ENCODE assay signal across 12 cellular contexts in genomic region chr11:16252373-16252772, GRCh38.
DNase-seq lines count a peak whose midpoint lies in the region; ATAC-seq, FAIRE-seq and TF ChIP-seq lines count a peak whose summit lies in the region.
"Had no signal": no experiment of that assay in that cellular context is flagged by ENCODE, and none has a peak within 500 bp of the region (broad histone marks: within the 10 kb centered on the region; RNA-seq: fewer than 3 reads in every experiment).

No MANE protein-coding gene starts in this region.

- no peaks in the 10 kb centered on the region for H3K36me3 ChIP-seq in WERI-Rb-1
- H3K36me3 ChIP-seq: gastroesophageal sphincter had no signal

- POLR2A ChIA-PET in A549 (lab: Yijun Ruan, JAX) = no interaction called here

- H3K27ac ChIP-seq in A549 (no peak overlapping the region), WERI-Rb-1 (no peak overlapping the region)
- H3K27ac ChIP-seq: gastroesophageal sphincter had no signal

- 26% methylated on average over 4 of the region's 4 CpGs for WGBS in A549 (ENCODE audit: missing lambda C conversion rate)

- no peaks in the 10 kb centered on the region for H3K4me1 ChIP-seq in A549
- H3K4me1 ChIP-seq: gastroesophageal sphincter had no signal

- 0 out of 5 replicates have a peak, but pooled peaks of 1 of the 2 experiments have one; percentile 1 for TF ChIP-seq RAD21 in A549 (conservative IDR thresholded peaks at IDR 0.05 in 1 of 2, IDR thresholded peaks at IDR 0.05 in 1 of 2)

- TF ChIP-seq EP300 in A549 (IDR thresholded peaks at IDR 0.05) = no peak

- no peaks in the 10 kb centered on the region for H3K27me3 ChIP-seq in WERI-Rb-1 (ENCODE audit: insufficient read depth, low read depth, severe bottlenecking)
- H3K27me3 ChIP-seq: gastroesophageal sphincter had no signal

- ATAC-seq in A549 (peak in 1 of 2 experiments; percentile 73; a peak in 3 of 6 replicates), GM21619 (IDR thresholded peaks at IDR 0.05; ENCODE audit: unreplicated experiment) (no peak), GM21717 (IDR thresholded peaks at IDR 0.05; ENCODE audit: unreplicated experiment) (no peak)
- ATAC-seq: gastroesophageal sphincter; stimulated activated naive B cell treated with anti-CD40 and anti-IgM and Interleukin-4, amounts not matched to agents 10 μg/mL and 1 μg/mL and 100 μg/mL, for 72 hours had no signal

- TF ChIP-seq CTCF in A549 (IDR thresholded peaks at IDR 0.05) (no peak; the same call in 2 of the 3 replicates), WERI-Rb-1 (IDR thresholded peaks at IDR 0.05; ENCODE audit: low read depth, low read length) (0 out of 2 replicates have a peak, but pooled peaks have one; percentile 11)

- no peak overlapping the region for H3K4me2 ChIP-seq in A549

- FAIRE-seq in A549 (lab: Jason Lieb, UNC) = no peak

- CTCF ChIA-PET in A549 (lab: Yijun Ruan, JAX) = no interaction called here

- H3K9me3 ChIP-seq in A549 (no peaks in the 10 kb centered on the region; the same call in 2 of the 3 replicates), WERI-Rb-1 (ENCODE audit: severe bottlenecking) (no peaks in the 10 kb centered on the region)
- H3K9me3 ChIP-seq: gastroesophageal sphincter had no signal

- H3K4me3 ChIP-seq in A549 (no peak overlapping the region), WERI-Rb-1 (ENCODE audit: low read depth, low read length) (no peak overlapping the region)
- H3K4me3 ChIP-seq: gastroesophageal sphincter had no signal

- peak; percentile 3 to 4 for DNase-seq in A549 (ENCODE audit: low read depth in 1 of 2, low spot score in 1 of 2)
- peak; percentile 5 for DNase-seq in H4 (ENCODE audit: low spot score)
- peak; percentile 10 for DNase-seq in WERI-Rb-1
- peak; percentile 23 for DNase-seq in iPS-NIHi11 (ENCODE audit: low spot score)
- DNase-seq in NCI-H2171 (lab: John Stamatoyannopoulos, UW) = no peak
- DNase-seq in stimulated activated CD4-positive, alpha-beta T cell treated with anti-CD3 and anti-CD28 coated beads, Interleukin-1b, Interleukin-23, amount 100 ng/mL, for 48 hours = no peak
- DNase-seq: CD4-positive, CD25-positive, alpha-beta regulatory T cell; stimulated activated naive B cell treated with anti-CD40 and anti-IgM and Interleukin-4, amounts not matched to agents 10 μg/mL and 1 μg/mL and 100 μg/mL, for 72 hours; T-helper 2 cell had no signal

- no peak for TF ChIP-seq POLR2A in A549 (IDR thresholded peaks at IDR 0.05; ENCODE audit: low read length)

TF ChIP-seq in A549, 52 proteins besides CTCF, POLR2A, EP300 and RAD21:
- TF ChIP-seq CHD4 (IDR thresholded peaks at IDR 0.05; ENCODE audit: borderline replicate concordance) (no peak), EHF (CRISPR knock-in tag; IDR thresholded peaks at IDR 0.05) (no peak), TP53 (CRISPR knock-in tag; IDR thresholded peaks at IDR 0.05) (no peak)

Comparison
In these comparisons a context has a peak if more than half of its experiments do, and no peak if none do; other contexts are left out.
1. DNase-seq: peak in A549 (2 of 2), H4 (single experiment), WERI-Rb-1 (single experiment) and iPS-NIHi11 (single experiment); none in NCI-H2171 (single experiment) and stimulated activated CD4-positive, alpha-beta T cell treated with anti-CD3 and anti-CD28 coated beads, Interleukin-1b, Interleukin-23, amount 100 ng/mL, for 48 hours (single experiment).